10 cellular contexts compared by ENCODE assay signal in the genomic region with DNA sequence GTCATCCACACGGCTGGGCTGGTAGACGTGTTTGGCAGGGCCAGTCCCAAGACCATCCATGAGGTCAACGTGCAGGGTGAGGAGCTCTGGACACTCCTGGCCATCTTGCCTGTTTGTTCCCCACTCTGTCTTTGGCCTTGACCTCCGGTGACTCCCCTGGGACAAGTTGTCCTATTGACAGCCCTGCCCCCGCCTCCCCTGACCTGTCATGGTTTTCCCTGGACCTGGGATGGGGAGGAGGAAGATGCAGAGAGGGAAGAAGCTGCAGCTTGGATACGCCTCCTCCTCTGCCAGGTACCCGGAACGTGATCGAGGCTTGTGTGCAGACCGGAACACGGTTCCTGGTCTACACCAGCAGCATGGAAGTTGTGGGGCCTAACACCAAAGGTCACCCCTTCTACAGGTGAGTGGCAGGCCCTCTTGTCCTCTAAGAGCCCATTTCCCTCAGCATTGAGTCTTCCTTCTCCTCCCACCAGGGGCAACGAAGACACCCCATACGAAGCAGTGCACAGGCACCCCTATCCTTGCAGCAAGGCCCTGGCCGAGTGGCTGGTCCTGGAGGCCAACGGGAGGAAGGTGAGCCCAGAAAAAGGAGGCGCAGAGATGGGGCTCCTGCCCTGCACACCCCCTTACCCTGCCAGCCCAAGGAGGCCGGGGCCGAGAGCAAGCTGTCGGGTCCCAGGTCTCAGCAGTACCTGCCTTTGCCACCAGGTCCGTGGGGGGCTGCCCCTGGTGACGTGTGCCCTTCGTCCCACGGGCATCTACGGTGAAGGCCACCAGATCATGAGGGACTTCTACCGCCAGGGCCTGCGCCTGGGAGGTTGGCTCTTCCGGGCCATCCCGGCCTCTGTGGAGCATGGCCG. TPM values are rescaled to one million over a fixed set of nuclear protein-coding genes. Genes with fewer than 3 reads are reported as not detected.
DNase-seq lines count a peak whose midpoint lies in the region; ATAC-seq and TF ChIP-seq lines count a peak whose summit lies in the region.
"Had no signal": no experiment of that assay in that cellular context is flagged by ENCODE, and none has a peak within 500 bp of the region (broad histone marks: within the 10 kb centered on the region; RNA-seq: fewer than 3 reads in every experiment).

No MANE protein-coding gene starts in this region.

- peaks cover 18% of the 10 kb centered on the region for H3K4me1 Mint-ChIP-seq in activated CD4-positive, alpha-beta memory T cell treated with anti-CD3 and anti-CD28 coated beads, Interleukin-2, amount 10 ng/mL, durations not matched to agents 7 days and 5 days
- no peaks in the 10 kb centered on the region for H3K4me1 Mint-ChIP-seq in activated CD4-positive, alpha-beta memory T cell treated with anti-CD3 and anti-CD28 coated beads for 36 hours (ENCODE audit: low read depth)
- peaks cover 10% of the 10 kb centered on the region for H3K4me1 Mint-ChIP-seq in stimulated activated effector memory CD8-positive, alpha-beta T cell treated with anti-CD3 and anti-CD28 coated beads, Interleukin-12 subunit alpha, Interleukin-12 subunit beta, amount 100 ng/mL, for 72 hours

- peaks cover 3% of the 10 kb centered on the region for H3K36me3 ChIP-seq in H7 (replicated peaks; ENCODE audit: control insufficient read depth, insufficient read depth, low read length)

- H3K36me3 Mint-ChIP-seq in activated CD4-positive, alpha-beta memory T cell treated with anti-CD3 and anti-CD28 coated beads, Interleukin-2, amount 10 ng/mL, durations not matched to agents 7 days and 5 days (ENCODE audit: low read depth), result peaks cover 15% of the 10 kb centered on the region
- H3K36me3 Mint-ChIP-seq in activated CD4-positive, alpha-beta memory T cell treated with anti-CD3 and anti-CD28 coated beads for 36 hours, result peaks cover 4% of the 10 kb centered on the region
- peaks cover 21% of the 10 kb centered on the region for H3K36me3 Mint-ChIP-seq in stimulated activated effector memory CD8-positive, alpha-beta T cell treated with anti-CD3 and anti-CD28 coated beads, Interleukin-12 subunit alpha, Interleukin-12 subunit beta, amount 100 ng/mL, for 72 hours

- ATAC-seq in stimulated activated effector memory CD8-positive, alpha-beta T cell treated with anti-CD3 and anti-CD28 coated beads, Interleukin-12 subunit alpha, Interleukin-12 subunit beta, amount 100 ng/mL, for 72 hours, result no peak

- H3K4me3 ChIP-seq in fibroblast of the aortic adventitia (ENCODE audit: low read depth, low read length) (peak overlapping the region; percentile 74), H7 (ENCODE audit: insufficient read depth, low read depth, low read length) (no peak overlapping the region)

- intact Hi-C loops in activated CD4-positive, alpha-beta memory T cell treated with anti-CD3 and anti-CD28 coated beads for 36 hours (cut with micrococcal nuclease), result loop anchor here (10.0 kb wide), 1 partner anchor 458 kb away; a partner anchor contains a TSS

- POLR2A ChIA-PET in activated CD4-positive, alpha-beta memory T cell treated with anti-CD3 and anti-CD28 coated beads, Interleukin-2, amount 10 ng/mL, durations not matched to agents 7 days and 5 days (lab: Charles Lee), result interaction anchor here (1.0 to 2.0 kb wide), 7 partner anchors 8 to 194 kb away, joined by 3 to 9 read pairs (median 6); a partner anchor contains a TSS
- POLR2A ChIA-PET in activated CD4-positive, alpha-beta memory T cell treated with anti-CD3 and anti-CD28 coated beads for 36 hours (lab: Charles Lee), result no interaction called here

- no peak overlapping the region for H3K4me3 Mint-ChIP-seq in activated CD4-positive, alpha-beta memory T cell treated with anti-CD3 and anti-CD28 coated beads, Interleukin-2, amount 10 ng/mL, durations not matched to agents 7 days and 5 days
- H3K4me3 Mint-ChIP-seq in activated CD4-positive, alpha-beta memory T cell treated with anti-CD3 and anti-CD28 coated beads for 36 hours, result no peak overlapping the region
- H3K4me3 Mint-ChIP-seq in stimulated activated effector memory CD8-positive, alpha-beta T cell treated with anti-CD3 and anti-CD28 coated beads, Interleukin-12 subunit alpha, Interleukin-12 subunit beta, amount 100 ng/mL, for 72 hours, result no peak overlapping the region
- H3K4me3 Mint-ChIP-seq: CD8-positive, alpha-beta T cell; stimulated activated naive CD8-positive, alpha-beta T cell treated with anti-CD3 and anti-CD28 coated beads, Interleukin-15, Interleukin-2, amounts not matched to agents 100 ng/mL and 50 ng/mL, for 24 hours had no signal

- no peak for TF ChIP-seq CTCF in fibroblast of the aortic adventitia (IDR thresholded peaks at IDR 0.05; ENCODE audit: insufficient read depth, low read length)

- H3K9me3 Mint-ChIP-seq in activated CD4-positive, alpha-beta memory T cell treated with anti-CD3 and anti-CD28 coated beads, Interleukin-2, amount 10 ng/mL, durations not matched to agents 7 days and 5 days, result no peaks in the 10 kb centered on the region
- no peaks in the 10 kb centered on the region for H3K9me3 Mint-ChIP-seq in activated CD4-positive, alpha-beta memory T cell treated with anti-CD3 and anti-CD28 coated beads for 36 hours
- H3K9me3 Mint-ChIP-seq in stimulated activated effector memory CD8-positive, alpha-beta T cell treated with anti-CD3 and anti-CD28 coated beads, Interleukin-12 subunit alpha, Interleukin-12 subunit beta, amount 100 ng/mL, for 72 hours, result no peaks in the 10 kb centered on the region
- H3K9me3 Mint-ChIP-seq: CD8-positive, alpha-beta T cell; stimulated activated naive CD8-positive, alpha-beta T cell treated with anti-CD3 and anti-CD28 coated beads, Interleukin-15, Interleukin-2, amounts not matched to agents 100 ng/mL and 50 ng/mL, for 24 hours had no signal

- H3K27me3 Mint-ChIP-seq in activated CD4-positive, alpha-beta memory T cell treated with anti-CD3 and anti-CD28 coated beads, Interleukin-2, amount 10 ng/mL, durations not matched to agents 7 days and 5 days, result no peaks in the 10 kb centered on the region
- H3K27me3 Mint-ChIP-seq in activated CD4-positive, alpha-beta memory T cell treated with anti-CD3 and anti-CD28 coated beads for 36 hours, result no peaks in the 10 kb centered on the region
- H3K27me3 Mint-ChIP-seq: stimulated activated naive CD8-positive, alpha-beta T cell treated with anti-CD3 and anti-CD28 coated beads, Interleukin-15, Interleukin-2, amounts not matched to agents 100 ng/mL and 50 ng/mL, for 24 hours had no signal

- peak overlapping the region; percentile 21 for H3K27ac Mint-ChIP-seq in activated CD4-positive, alpha-beta memory T cell treated with anti-CD3 and anti-CD28 coated beads, Interleukin-2, amount 10 ng/mL, durations not matched to agents 7 days and 5 days
- H3K27ac Mint-ChIP-seq in activated CD4-positive, alpha-beta memory T cell treated with anti-CD3 and anti-CD28 coated beads for 36 hours, result no peak overlapping the region
- H3K27ac Mint-ChIP-seq in stimulated activated effector memory CD8-positive, alpha-beta T cell treated with anti-CD3 and anti-CD28 coated beads, Interleukin-12 subunit alpha, Interleukin-12 subunit beta, amount 100 ng/mL, for 72 hours, result peak overlapping the region; percentile 10
- H3K27ac Mint-ChIP-seq: CD8-positive, alpha-beta T cell; stimulated activated naive CD8-positive, alpha-beta T cell treated with anti-CD3 and anti-CD28 coated beads, Interleukin-15, Interleukin-2, amounts not matched to agents 100 ng/mL and 50 ng/mL, for 24 hours had no signal

- no peak for DNase-seq in activated CD4-positive, alpha-beta memory T cell treated with anti-CD3 and anti-CD28 coated beads, Interleukin-2, amount 10 ng/mL, durations not matched to agents 7 days and 5 days
- no peak for DNase-seq in activated CD4-positive, alpha-beta memory T cell treated with anti-CD3 and anti-CD28 coated beads for 36 hours
- DNase-seq in fibroblast of the aortic adventitia (ENCODE audit: low read depth) (no peak), cerebellum (ENCODE audit: low spot score) (no peak), H7 (no peak)
- DNase-seq in stimulated activated effector memory CD8-positive, alpha-beta T cell treated with anti-CD3 and anti-CD28 coated beads, Interleukin-12 subunit alpha, Interleukin-12 subunit beta, amount 100 ng/mL, for 72 hours (ENCODE audit: low spot score in 2 of 2), result no peak
- DNase-seq: activated effector memory CD4-positive, alpha-beta T cell treated with anti-CD3 and anti-CD28 coated beads, Interleukin-2, amount 50 U/mL, for 16 hours; CD8-positive, alpha-beta T cell had no signal

- CTCF ChIA-PET in activated CD4-positive, alpha-beta memory T cell treated with anti-CD3 and anti-CD28 coated beads, Interleukin-2, amount 10 ng/mL, durations not matched to agents 7 days and 5 days (lab: Charles Lee), result interaction anchor here (0.7 to 4.1 kb wide), 11 partner anchors 8 to 457 kb away, joined by 3 to 36 read pairs (median 7); a partner anchor contains a TSS
- CTCF ChIA-PET in activated CD4-positive, alpha-beta memory T cell treated with anti-CD3 and anti-CD28 coated beads for 36 hours (lab: Charles Lee), result interaction anchor here (1.2 to 3.8 kb wide), 13 partner anchors 12 to 882 kb away, joined by 3 to 37 read pairs (median 7); a partner anchor contains a TSS

- H3K27me3 ChIP-seq in H7 (ENCODE audit: control insufficient read depth, insufficient read depth, low read length), result no peaks in the 10 kb centered on the region
- H3K27me3 ChIP-seq: dorsolateral prefrontal cortex had no signal

RNA-seq across cellular contexts. Expression of a gene that starts 1.4 kb away (rescaled TPM):
- 1 to 10 TPM; 7.1 to 7.5 TPM for total RNA-seq in activated CD4-positive, alpha-beta memory T cell treated with anti-CD3 and anti-CD28 coated beads, Interleukin-2, amount 10 ng/mL, durations not matched to agents 7 days and 5 days
- 1 to 10 TPM; 2.2 TPM for total RNA-seq in activated CD4-positive, alpha-beta memory T cell treated with anti-CD3 and anti-CD28 coated beads for 36 hours
- total RNA-seq in fibroblast of the aortic adventitia (ENCODE audit: low replicate concordance) (15.5 and 60.9 TPM in 2 replicates), cerebellum (1.8 TPM)
- total RNA-seq in H7 (2014; rRNA removed; shearing (Covaris generic)), result 4.4 and 8.2 TPM in 2 replicates

RNA-seq across cellular contexts. Expression of a gene that starts 24.1 kb away (rescaled TPM):
- 1 to 10 TPM; 1.5 to 1.7 TPM for total RNA-seq in activated CD4-positive, alpha-beta memory T cell treated with anti-CD3 and anti-CD28 coated beads, Interleukin-2, amount 10 ng/mL, durations not matched to agents 7 days and 5 days
- 1 to 10 TPM in 1 of 2 experiments, under 1 TPM in 1; 0.92 to 1.0 TPM for total RNA-seq in activated CD4-positive, alpha-beta memory T cell treated with anti-CD3 and anti-CD28 coated beads for 36 hours
- total RNA-seq in fibroblast of the aortic adventitia (ENCODE audit: low replicate concordance) (2.1 and 2.3 TPM in 2 replicates), cerebellum (22.5 TPM)
- 1.3 and 4.1 TPM in 2 replicates for total RNA-seq in H7 (2014; rRNA removed; shearing (Covaris generic))

RNA-seq across cellular contexts. Expression of a gene that starts 28.8 kb away (rescaled TPM):
- 10 to 100 TPM; 18.8 to 20.3 TPM for total RNA-seq in activated CD4-positive, alpha-beta memory T cell treated with anti-CD3 and anti-CD28 coated beads, Interleukin-2, amount 10 ng/mL, durations not matched to agents 7 days and 5 days
- 10 to 100 TPM; 16.4 to 17.4 TPM for total RNA-seq in activated CD4-positive, alpha-beta memory T cell treated with anti-CD3 and anti-CD28 coated beads for 36 hours
- 1.6 and 5.3 TPM in 2 replicates for total RNA-seq in fibroblast of the aortic adventitia (ENCODE audit: low replicate concordance)
- 3.3 TPM for total RNA-seq in cerebellum
- 4.1 and 5.0 TPM in 2 replicates for total RNA-seq in H7 (2014; rRNA removed; shearing (Covaris generic))

RNA-seq across cellular contexts. Expression of a gene that starts 37.5 kb away (rescaled TPM):
- total RNA-seq in activated CD4-positive, alpha-beta memory T cell treated with anti-CD3 and anti-CD28 coated beads, Interleukin-2, amount 10 ng/mL, durations not matched to agents 7 days and 5 days, result 10 to 100 TPM; 30.3 to 33.6 TPM
- total RNA-seq in activated CD4-positive, alpha-beta memory T cell treated with anti-CD3 and anti-CD28 coated beads for 36 hours, result 1 to 10 TPM; 9.6 to 9.7 TPM
- 33.0 and 35.6 TPM in 2 replicates for total RNA-seq in fibroblast of the aortic adventitia (ENCODE audit: low replicate concordance)
- total RNA-seq in cerebellum, result 5.4 TPM
- 15.3 and 18.4 TPM in 2 replicates for total RNA-seq in H7 (2014; rRNA removed; shearing (Covaris generic))

RNA-seq across cellular contexts. Expression of a gene that starts 47.0 kb away (rescaled TPM):
- total RNA-seq in activated CD4-positive, alpha-beta memory T cell treated with anti-CD3 and anti-CD28 coated beads, Interleukin-2, amount 10 ng/mL, durations not matched to agents 7 days and 5 days, result 10 to 100 TPM; 67.2 to 70.0 TPM
- total RNA-seq in activated CD4-positive, alpha-beta memory T cell treated with anti-CD3 and anti-CD28 coated beads for 36 hours, result 10 to 100 TPM; 46.7 to 46.8 TPM
- total RNA-seq in fibroblast of the aortic adventitia (ENCODE audit: low replicate concordance) (24.2 and 29.7 TPM in 2 replicates), cerebellum (16.4 TPM)
- 13.6 and 14.2 TPM in 2 replicates for total RNA-seq in H7 (2014; rRNA removed; shearing (Covaris generic))
